19 cellular contexts compared by ENCODE assay signal in the genomic region with DNA sequence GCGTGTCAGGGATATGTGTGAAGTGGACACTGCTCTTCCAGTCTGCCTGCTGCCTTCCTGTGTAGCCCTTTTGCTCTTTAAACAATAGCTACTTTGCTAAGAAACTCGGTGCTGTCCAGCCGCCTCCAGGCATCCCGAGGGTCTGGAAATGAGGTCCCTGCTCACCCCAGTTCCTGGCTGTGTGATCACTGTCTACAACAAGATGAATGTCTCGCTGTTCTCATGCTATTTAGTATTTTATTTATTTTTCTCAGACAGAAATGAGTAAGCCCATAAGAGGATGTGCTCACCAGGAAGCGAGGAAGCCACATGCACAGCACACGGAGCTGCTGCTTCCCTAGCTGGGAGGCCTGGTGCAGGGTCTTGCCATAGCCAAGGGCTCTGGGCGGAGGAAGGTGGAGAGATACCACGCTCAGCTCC.
A peak's percentile ranks its signal among the peaks of the same experiment; 100 is the strongest.
DNase-seq lines count a peak whose midpoint lies in the region; ATAC-seq and TF ChIP-seq lines count a peak whose summit lies in the region.
"Had no signal": no experiment of that assay in that cellular context is flagged by ENCODE, and none has a peak within 500 bp of the region (broad histone marks: within the 10 kb centered on the region; RNA-seq: fewer than 3 reads in every experiment).

No MANE protein-coding gene starts in this region.

- no peaks in the 10 kb centered on the region for H3K36me3 Mint-ChIP-seq in GM23338 (ENCODE audit: low read depth)
- H3K36me3 Mint-ChIP-seq: activated CD8-positive, alpha-beta memory T cell treated with anti-CD3 and anti-CD28 coated beads, Interleukin-2, amount 10 ng/mL, durations not matched to agents 7 days and 5 days; brain; CD4-positive, CD25-positive, alpha-beta regulatory T cell; natural killer cell treated with Interleukin-12 subunit alpha and Interleukin-12 subunit beta and Interleukin-15 and Interleukin-18, amount 100 ng/mL, for 72 hours had no signal

- H4K20me1 ChIP-seq in GM23338 (replicated peaks; ENCODE audit: insufficient read depth) (no peaks in the 10 kb centered on the region), smooth muscle cell (ENCODE audit: low read depth) (no peaks in the 10 kb centered on the region)

- H3K27me3 ChIP-seq in GM23338 (ENCODE audit: insufficient read depth) (no peaks in the 10 kb centered on the region), smooth muscle cell (ENCODE audit: low read depth) (no peaks in the 10 kb centered on the region)
- H3K27me3 ChIP-seq: dorsolateral prefrontal cortex had no signal

- H3K36me3 ChIP-seq in GM23338 (ENCODE audit: insufficient read depth), result no peaks in the 10 kb centered on the region
- H3K36me3 ChIP-seq in smooth muscle cell (ENCODE audit: low read depth), result no peaks in the 10 kb centered on the region

- no peaks in the 10 kb centered on the region for H3K9me3 ChIP-seq in smooth muscle cell (replicated peaks; ENCODE audit: low read depth)

- H3F3A ChIP-seq in GM23338 (replicated peaks; ENCODE audit: low read depth) (no peaks in the 10 kb centered on the region), smooth muscle cell (ENCODE audit: low read depth) (no peaks in the 10 kb centered on the region)

- ATAC-seq in GM23338, result no peak
- ATAC-seq: activated CD4-positive, CD25-positive, alpha-beta regulatory T cell treated with anti-CD3 and anti-CD28 coated beads, Interleukin-2, amount 50 U/mL, for 24 hours; activated CD8-positive, alpha-beta memory T cell treated with anti-CD3 and anti-CD28 coated beads, Interleukin-2, amount 10 ng/mL, durations not matched to agents 7 days and 5 days; HCT116; natural killer cell treated with Interleukin-12 subunit alpha and Interleukin-12 subunit beta and Interleukin-15 and Interleukin-18, amount 100 ng/mL, for 72 hours; T-helper 17 cell had no signal

- H3K27ac ChIP-seq in GM23338 (ENCODE audit: low read depth), result no peak overlapping the region
- no peak overlapping the region for H3K27ac ChIP-seq in smooth muscle cell (ENCODE audit: low read depth)
- H3K27ac ChIP-seq: dorsolateral prefrontal cortex had no signal

- peaks cover 8% of the 10 kb centered on the region; the same call in 1 of the 3 replicates for H3K4me1 Mint-ChIP-seq in GM23338
- H3K4me1 Mint-ChIP-seq: CD4-positive, CD25-positive, alpha-beta regulatory T cell had no signal

- 60% methylated on average over 9 of the region's 9 CpGs for WGBS in smooth muscle cell (ENCODE audit: low lambda C conversion rate)

- H2AFZ ChIP-seq in GM23338 (0 out of 2 replicates have a peak overlapping the region, but pooled peaks have one; percentile 18), smooth muscle cell (ENCODE audit: low read depth) (peak overlapping the region; percentile 35)

- no peak for TF ChIP-seq CTCF in GM23338 (conservative IDR thresholded peaks at IDR 0.05; ENCODE audit: low read depth in 2 of 2)
- no peak for TF ChIP-seq CTCF in fibroblast of villous mesenchyme (IDR thresholded peaks at IDR 0.05; ENCODE audit: insufficient read depth, low read depth, low read length)
- TF ChIP-seq CTCF in smooth muscle cell (IDR thresholded peaks at IDR 0.05; ENCODE audit: borderline replicate concordance, insufficient read depth, poor library complexity, severe bottlenecking), result no peak

- H3K4me3 ChIP-seq in GM23338 (no peak overlapping the region), fibroblast of villous mesenchyme (ENCODE audit: low read depth, low read length) (no peak overlapping the region), smooth muscle cell (no peak overlapping the region)
- H3K4me3 ChIP-seq: dorsolateral prefrontal cortex, lung had no signal

- no peaks in the 10 kb centered on the region for H3K9me2 ChIP-seq in GM23338 (ENCODE audit: insufficient read depth)

- peaks cover 2% of the 10 kb centered on the region for H3K27me3 Mint-ChIP-seq in GM23338 (ENCODE audit: insufficient read depth, low read depth, poor library complexity)

- H3K4me3 Mint-ChIP-seq in GM23338, result no peak overlapping the region
- H3K4me3 Mint-ChIP-seq: activated CD8-positive, alpha-beta memory T cell treated with anti-CD3 and anti-CD28 coated beads, Interleukin-2, amount 10 ng/mL, durations not matched to agents 7 days and 5 days; brain; CD4-positive, CD25-positive, alpha-beta regulatory T cell; natural killer cell treated with Interleukin-12 subunit alpha and Interleukin-12 subunit beta and Interleukin-15 and Interleukin-18, amount 100 ng/mL, for 72 hours; T-helper 17 cell had no signal

- H3K79me2 ChIP-seq in GM23338 (replicated peaks; ENCODE audit: insufficient read depth), result no peaks in the 10 kb centered on the region
- H3K79me2 ChIP-seq in smooth muscle cell (ENCODE audit: low read depth), result no peaks in the 10 kb centered on the region

- no peaks in the 10 kb centered on the region for H3K4me1 ChIP-seq in GM23338 (ENCODE audit: insufficient read depth)
- H3K4me1 ChIP-seq in smooth muscle cell (ENCODE audit: low read depth), result peaks cover 6% of the 10 kb centered on the region

- no peaks in the 10 kb centered on the region for H3K9me3 Mint-ChIP-seq in GM23338
- H3K9me3 Mint-ChIP-seq: brain; CD4-positive, CD25-positive, alpha-beta regulatory T cell; natural killer cell treated with Interleukin-12 subunit alpha and Interleukin-12 subunit beta and Interleukin-15 and Interleukin-18, amount 100 ng/mL, for 72 hours had no signal

- H3K4me2 ChIP-seq in GM23338, result no peak overlapping the region
- H3K4me2 ChIP-seq in smooth muscle cell, result peak overlapping the region; percentile 2

- H3K27ac Mint-ChIP-seq in GM23338, result no peak overlapping the region
- H3K27ac Mint-ChIP-seq: activated CD8-positive, alpha-beta memory T cell treated with anti-CD3 and anti-CD28 coated beads, Interleukin-2, amount 10 ng/mL, durations not matched to agents 7 days and 5 days; CD4-positive, CD25-positive, alpha-beta regulatory T cell; natural killer cell treated with Interleukin-12 subunit alpha and Interleukin-12 subunit beta and Interleukin-15 and Interleukin-18, amount 100 ng/mL, for 72 hours; T-helper 17 cell had no signal

- H3K9ac ChIP-seq in smooth muscle cell (ENCODE audit: low read depth), result no peak overlapping the region

- no peak for DNase-seq in GM23338 (ENCODE audit: low spot score)
- DNase-seq in RPMI7951 (ENCODE audit: low read depth), result peak; percentile 86
- peak; percentile 28 for DNase-seq in fibroblast of villous mesenchyme (ENCODE audit: low read depth)
- no peak for DNase-seq in smooth muscle cell (lab: John Stamatoyannopoulos, UW; ENCODE audit: unreplicated experiment)
- no peak for DNase-seq in NCI-H82 (lab: John Stamatoyannopoulos, UW)
- no peak for DNase-seq in NCI-H1436 treated with DMSO at 0.1 percent for 48 hours (lab: John Stamatoyannopoulos, UW)
- no peak for DNase-seq in GM19240 (ENCODE audit: insufficient read length, low spot score)
- DNase-seq: activated CD8-positive, alpha-beta memory T cell treated with anti-CD3 and anti-CD28 coated beads, Interleukin-2, amount 10 ng/mL, durations not matched to agents 7 days and 5 days; activated naive CD4-positive, alpha-beta T cell; CD4-positive, CD25-positive, alpha-beta regulatory T cell; dorsolateral prefrontal cortex; NCI-H2081 treated with DMSO at 0.1 percent for 48 hours; NCI-H748 treated with DMSO at 0.1 percent for 48 hours; T-helper 17 cell had no signal

TF ChIP-seq in GM23338, 12 proteins besides CTCF, POLR2A, EP300 and RAD21:
- TF ChIP-seq ZNF331 (CRISPR knock-in tag; IDR thresholded peaks at IDR 0.05; ENCODE audit: low read depth) (no peak), ZNF114 (CRISPR knock-in tag; IDR thresholded peaks at IDR 0.05) (no peak), JUNB (IDR thresholded peaks at IDR 0.05; ENCODE audit: unreplicated experiment) (no peak), POLR2AphosphoS5 (IDR thresholded peaks at IDR 0.05; ENCODE audit: low read depth) (no peak), EZH2phosphoT487 (IDR thresholded peaks at IDR 0.05; ENCODE audit: unreplicated experiment) (no peak)
- TF ChIP-seq, protein P1, sequence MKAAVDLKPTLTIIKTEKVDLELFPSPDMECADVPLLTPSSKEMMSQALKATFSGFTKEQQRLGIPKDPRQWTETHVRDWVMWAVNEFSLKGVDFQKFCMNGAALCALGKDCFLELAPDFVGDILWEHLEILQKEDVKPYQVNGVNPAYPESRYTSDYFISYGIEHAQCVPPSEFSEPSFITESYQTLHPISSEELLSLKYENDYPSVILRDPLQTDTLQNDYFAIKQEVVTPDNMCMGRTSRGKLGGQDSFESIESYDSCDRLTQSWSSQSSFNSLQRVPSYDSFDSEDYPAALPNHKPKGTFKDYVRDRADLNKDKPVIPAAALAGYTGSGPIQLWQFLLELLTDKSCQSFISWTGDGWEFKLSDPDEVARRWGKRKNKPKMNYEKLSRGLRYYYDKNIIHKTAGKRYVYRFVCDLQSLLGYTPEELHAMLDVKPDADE (IDR thresholded peaks at IDR 0.05), result no peak

Comparison
In these comparisons a context has a peak if more than half of its experiments do, and no peak if none do; other contexts are left out.
1. DNase-seq: peak in RPMI7951 (single experiment) and fibroblast of villous mesenchyme (single experiment); none in GM23338 (single experiment), smooth muscle cell (single experiment), NCI-H82 (single experiment), NCI-H1436 treated with DMSO at 0.1 percent for 48 hours (single experiment) and GM19240 (single experiment).